In the genomic region with DNA sequence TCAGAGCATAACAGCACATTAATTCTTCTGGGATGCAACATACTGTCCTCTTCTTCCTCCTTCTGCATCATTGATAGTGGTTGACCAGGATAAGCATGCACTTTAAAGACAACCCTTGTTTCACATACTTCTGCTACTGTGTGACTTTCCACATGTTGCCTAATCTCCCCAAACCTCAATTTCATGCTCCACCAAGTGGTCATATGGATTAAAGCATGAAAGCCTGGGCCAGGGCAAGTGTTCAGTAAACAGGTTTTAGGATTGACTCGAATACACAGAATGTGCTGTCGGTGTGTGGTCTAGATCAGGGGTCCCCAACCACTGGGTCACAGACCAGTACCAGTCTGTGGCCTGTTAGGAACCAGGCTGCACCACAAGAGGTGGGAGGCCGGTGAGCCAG, we compare ENCODE assay signal across 9 cellular contexts. TPM values are rescaled to one million over a fixed set of nuclear protein-coding genes. Genes with fewer than 3 reads are reported as not detected.
DNase-seq lines count a peak whose midpoint lies in the region; ATAC-seq, FAIRE-seq and TF ChIP-seq lines count a peak whose summit lies in the region.
"Had no signal": no experiment of that assay in that cellular context is flagged by ENCODE, and none has a peak within 500 bp of the region (broad histone marks: within the 10 kb centered on the region; RNA-seq: fewer than 3 reads in every experiment).

No MANE protein-coding gene starts in this region.

- no peak overlapping the region for H3K4me3 Mint-ChIP-seq in CD8-positive, alpha-beta T cell

- H3K9me2 ChIP-seq in SK-N-SH: no peaks in the 10 kb centered on the region

- no peak for TF ChIP-seq EP300 in SK-N-SH (IDR thresholded peaks at IDR 0.05; ENCODE audit: borderline replicate concordance in 1 of 2, low read depth in 1 of 2, low read length in 1 of 2)

- H3K4me1 ChIP-seq in SK-N-SH (ENCODE audit: control insufficient read depth in 1 of 2, insufficient read depth in 2 of 2, low read depth in 1 of 2, low read length in 1 of 2) (peaks cover 25 to 31% of the 10 kb centered on the region in 2 experiments; a peak in 2 of 4 replicates), thoracic aorta (ENCODE audit: control insufficient read depth in 1 of 2, low read depth in 2 of 2) (no peaks in the 10 kb centered on the region)
- no peaks in the 10 kb centered on the region for H3K4me1 ChIP-seq in CD8-positive, alpha-beta T cell (ENCODE audit: insufficient read depth, low read length)

- H3K9me3 Mint-ChIP-seq in CD8-positive, alpha-beta T cell: no peaks in the 10 kb centered on the region

- H3K4me2 ChIP-seq in SK-N-SH: no peak overlapping the region

- no peak overlapping the region for H3K9ac ChIP-seq in SK-N-SH

- CTCF ChIA-PET in SK-N-SH (lab: Yijun Ruan, JAX): interaction anchor here (0.7 to 7.8 kb wide), 14 partner anchors 9 to 651 kb away, joined by 3 to 81 read pairs (median 3); no protein-coding TSS in a partner anchor
- CTCF ChIA-PET in CD8-positive, alpha-beta T cell (lab: Charles Lee): interaction anchor here (1.0 kb wide), 1 partner anchor 14 kb away, joined by 3 read pairs; no protein-coding TSS in a partner anchor

- H3K4me3 ChIP-seq in SK-N-SH (ENCODE audit: low read depth in 2 of 2, low read length in 1 of 2): no peak overlapping the region
- H3K4me3 ChIP-seq in thoracic aorta: no peak overlapping the region
- no peak overlapping the region for H3K4me3 ChIP-seq in CD8-positive, alpha-beta T cell (ENCODE audit: low read depth, low read length)

- no peak for ATAC-seq in thoracic aorta (ENCODE audit: insufficient number of reproducible peaks, low FRiP score, low read depth)
- ATAC-seq in CD8-positive, alpha-beta T cell: no peak

- no peaks in the 10 kb centered on the region for H3K27me3 Mint-ChIP-seq in CD8-positive, alpha-beta T cell (ENCODE audit: low read depth)

- H3K9me3 ChIP-seq in SK-N-SH: no peaks in the 10 kb centered on the region
- H3K9me3 ChIP-seq in thoracic aorta: no peaks in the 10 kb centered on the region
- H3K9me3 ChIP-seq in CD8-positive, alpha-beta T cell (ENCODE audit: low read length): no peaks in the 10 kb centered on the region

- H3K36me3 ChIP-seq in SK-N-SH (replicated peaks in 1 of 2; ENCODE audit: control insufficient read depth in 1 of 2, insufficient read depth in 2 of 2, low read length in 1 of 2): no peaks in the 10 kb centered on the region
- H3K36me3 ChIP-seq in thoracic aorta: no peaks in the 10 kb centered on the region
- no peaks in the 10 kb centered on the region for H3K36me3 ChIP-seq in CD8-positive, alpha-beta T cell (ENCODE audit: insufficient read depth, low read length)

- H3K27ac ChIP-seq in C4-2B: no peak overlapping the region
- peak overlapping the region in 1 of 2 experiments; percentile 16; a peak in 1 of 4 replicates for H3K27ac ChIP-seq in SK-N-SH (ENCODE audit: low read depth in 2 of 2, low read length in 1 of 2)
- H3K27ac ChIP-seq in thoracic aorta: no peak overlapping the region
- H3K27ac ChIP-seq in CD8-positive, alpha-beta T cell (ENCODE audit: low read depth, low read length): no peak overlapping the region

- no peaks in the 10 kb centered on the region for H3K79me2 ChIP-seq in SK-N-SH (ENCODE audit: insufficient read depth)

- no peaks in the 10 kb centered on the region for H4K20me1 ChIP-seq in SK-N-SH (ENCODE audit: insufficient read depth)

- H3K4me1 Mint-ChIP-seq in CD8-positive, alpha-beta T cell (ENCODE audit: low read depth): no peaks in the 10 kb centered on the region

- intact Hi-C loops in CD8-positive, alpha-beta T cell (cut with DNase I, micrococcal nuclease): no loop called here

- H3K36me3 Mint-ChIP-seq in CD8-positive, alpha-beta T cell: no peaks in the 10 kb centered on the region

- H3K27me3 ChIP-seq in SK-N-SH (ENCODE audit: insufficient read depth) (no peaks in the 10 kb centered on the region), thoracic aorta (replicated peaks; ENCODE audit: insufficient read depth) (no peaks in the 10 kb centered on the region)
- H3K27me3 ChIP-seq in CD8-positive, alpha-beta T cell (ENCODE audit: insufficient read depth, low read length): no peaks in the 10 kb centered on the region

- TF ChIP-seq RAD21 in SK-N-SH (IDR thresholded peaks at IDR 0.05; ENCODE audit: low read length): peak; percentile 85

- no peak overlapping the region for H2AFZ ChIP-seq in SK-N-SH (ENCODE audit: low read depth)

- 80% methylated on average over 2 of the region's 3 CpGs for WGBS in SK-N-SH (ENCODE audit: low lambda C conversion rate)

- no peak overlapping the region for H3K27ac Mint-ChIP-seq in CD8-positive, alpha-beta T cell

- no peaks in the 10 kb centered on the region for H3F3A ChIP-seq in SK-N-SH (replicated peaks; ENCODE audit: insufficient read depth)

- no peak for FAIRE-seq in HTR-8/SVneo (lab: Jason Lieb, UNC)

- TF ChIP-seq CTCF in C4-2B (conservative IDR thresholded peaks at IDR 0.05) (peak; percentile 65), SK-N-SH (IDR thresholded peaks at IDR 0.05) (peak; percentile 70), thoracic aorta (IDR thresholded peaks at IDR 0.05) (peak; percentile 13)
- no peak for TF ChIP-seq CTCF in CD8-positive, alpha-beta T cell (IDR thresholded peaks at IDR 0.05)

- DNase-seq in HTR-8/SVneo (ENCODE audit: insufficient read length, low spot score) (peak; percentile 43), SK-N-SH (peak; percentile 60), glomerular visceral epithelial cell (ENCODE audit: extremely low spot score) (peak; percentile 19), thoracic aorta (ENCODE audit: low spot score) (no peak), NCI-H2029 (lab: John Stamatoyannopoulos, UW) (no peak)
- DNase-seq in central memory CD4-positive, alpha-beta T cell: no peak
- no peak for DNase-seq in CD8-positive, alpha-beta T cell

- POLR2A ChIA-PET in SK-N-SH (lab: Yijun Ruan, JAX): no interaction called here
- POLR2A ChIA-PET in CD8-positive, alpha-beta T cell (lab: Charles Lee): no interaction called here

TF ChIP-seq in SK-N-SH, 30 proteins besides CTCF, POLR2A, EP300 and RAD21:
- no peak for TF ChIP-seq GATA2 (CRISPR knock-in tag; IDR thresholded peaks at IDR 0.05)
- TF ChIP-seq, protein P1, sequence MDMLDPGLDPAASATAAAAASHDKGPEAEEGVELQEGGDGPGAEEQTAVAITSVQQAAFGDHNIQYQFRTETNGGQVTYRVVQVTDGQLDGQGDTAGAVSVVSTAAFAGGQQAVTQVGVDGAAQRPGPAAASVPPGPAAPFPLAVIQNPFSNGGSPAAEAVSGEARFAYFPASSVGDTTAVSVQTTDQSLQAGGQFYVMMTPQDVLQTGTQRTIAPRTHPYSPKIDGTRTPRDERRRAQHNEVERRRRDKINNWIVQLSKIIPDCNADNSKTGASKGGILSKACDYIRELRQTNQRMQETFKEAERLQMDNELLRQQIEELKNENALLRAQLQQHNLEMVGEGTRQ (IDR thresholded peaks at IDR 0.05; ENCODE audit: borderline replicate concordance, low read depth, low read length): no peak
- TF ChIP-seq, protein P2, sequence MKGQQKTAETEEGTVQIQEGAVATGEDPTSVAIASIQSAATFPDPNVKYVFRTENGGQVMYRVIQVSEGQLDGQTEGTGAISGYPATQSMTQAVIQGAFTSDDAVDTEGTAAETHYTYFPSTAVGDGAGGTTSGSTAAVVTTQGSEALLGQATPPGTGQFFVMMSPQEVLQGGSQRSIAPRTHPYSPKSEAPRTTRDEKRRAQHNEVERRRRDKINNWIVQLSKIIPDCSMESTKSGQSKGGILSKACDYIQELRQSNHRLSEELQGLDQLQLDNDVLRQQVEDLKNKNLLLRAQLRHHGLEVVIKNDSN (IDR thresholded peaks at IDR 0.05; ENCODE audit: borderline replicate concordance, low read depth): no peak
- TF ChIP-seq FOXJ3 (CRISPR knock-in tag; IDR thresholded peaks at IDR 0.05): no peak
- no peak for TF ChIP-seq JUND (IDR thresholded peaks at IDR 0.05)
- TF ChIP-seq, protein P3, sequence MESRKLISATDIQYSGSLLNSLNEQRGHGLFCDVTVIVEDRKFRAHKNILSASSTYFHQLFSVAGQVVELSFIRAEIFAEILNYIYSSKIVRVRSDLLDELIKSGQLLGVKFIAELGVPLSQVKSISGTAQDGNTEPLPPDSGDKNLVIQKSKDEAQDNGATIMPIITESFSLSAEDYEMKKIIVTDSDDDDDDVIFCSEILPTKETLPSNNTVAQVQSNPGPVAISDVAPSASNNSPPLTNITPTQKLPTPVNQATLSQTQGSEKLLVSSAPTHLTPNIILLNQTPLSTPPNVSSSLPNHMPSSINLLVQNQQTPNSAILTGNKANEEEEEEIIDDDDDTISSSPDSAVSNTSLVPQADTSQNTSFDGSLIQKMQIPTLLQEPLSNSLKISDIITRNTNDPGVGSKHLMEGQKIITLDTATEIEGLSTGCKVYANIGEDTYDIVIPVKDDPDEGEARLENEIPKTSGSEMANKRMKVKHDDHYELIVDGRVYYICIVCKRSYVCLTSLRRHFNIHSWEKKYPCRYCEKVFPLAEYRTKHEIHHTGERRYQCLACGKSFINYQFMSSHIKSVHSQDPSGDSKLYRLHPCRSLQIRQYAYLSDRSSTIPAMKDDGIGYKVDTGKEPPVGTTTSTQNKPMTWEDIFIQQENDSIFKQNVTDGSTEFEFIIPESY (IDR thresholded peaks at IDR 0.05; ENCODE audit: borderline replicate concordance, low read depth): no peak
- TF ChIP-seq FOSL2 (IDR thresholded peaks at IDR 0.05; ENCODE audit: borderline replicate concordance, low read depth): no peak
- no peak for TF ChIP-seq GABPA (IDR thresholded peaks at IDR 0.05; ENCODE audit: low read depth)
- no peak for TF ChIP-seq TAF1 (IDR thresholded peaks at IDR 0.05; ENCODE audit: borderline replicate concordance, low read depth, low read length)
- TF ChIP-seq POLR2AphosphoS5 (IDR thresholded peaks at IDR 0.05; ENCODE audit: low read depth, low read length): no peak
- TF ChIP-seq MXI1 (IDR thresholded peaks at IDR 0.05; ENCODE audit: low read depth, low read length): peak; percentile 25; the same call in 1 of the 2 replicates
- peak; percentile 84 for TF ChIP-seq SMC3 (IDR thresholded peaks at IDR 0.05; ENCODE audit: low read depth, low read length)
- TF ChIP-seq RXRA (IDR thresholded peaks at IDR 0.05; ENCODE audit: borderline replicate concordance, low read depth): no peak
- TF ChIP-seq FOXM1 (IDR thresholded peaks at IDR 0.05; ENCODE audit: low read depth): no peak
- no peak for TF ChIP-seq RFX5 (IDR thresholded peaks at IDR 0.05; ENCODE audit: low read length)
TF ChIP-seq in SK-N-SH: peak in this region for 2.

RNA-seq across cellular contexts. Expression of a gene that starts 22.5 kb away (rescaled TPM):
- polyA plus RNA-seq in SK-N-SH (2012; rRNA removed): not detected in 2 replicates
- polyA plus RNA-seq in SK-N-SH (2012; cell fraction: cytosol; rRNA removed): not detected in 2 replicates
- polyA plus RNA-seq in SK-N-SH (2012; cell fraction: nucleus; rRNA removed): not detected in 2 replicates
- not detected for total RNA-seq in thoracic aorta
- total RNA-seq in CD8-positive, alpha-beta T cell: not detected
- total RNA-seq: subcutaneous adipose tissue had no signal

Comparison
In these comparisons a context has a peak if more than half of its experiments do, and no peak if none do; other contexts are left out.
1. DNase-seq: peak in HTR-8/SVneo (single experiment), SK-N-SH (single experiment) and glomerular visceral epithelial cell (single experiment); none in thoracic aorta (single experiment), central memory CD4-positive, alpha-beta T cell (single experiment), CD8-positive, alpha-beta T cell (0 of 7) and NCI-H2029 (single experiment).